Comparison of ENCODE assay signal across 17 cellular contexts in the genomic region with DNA sequence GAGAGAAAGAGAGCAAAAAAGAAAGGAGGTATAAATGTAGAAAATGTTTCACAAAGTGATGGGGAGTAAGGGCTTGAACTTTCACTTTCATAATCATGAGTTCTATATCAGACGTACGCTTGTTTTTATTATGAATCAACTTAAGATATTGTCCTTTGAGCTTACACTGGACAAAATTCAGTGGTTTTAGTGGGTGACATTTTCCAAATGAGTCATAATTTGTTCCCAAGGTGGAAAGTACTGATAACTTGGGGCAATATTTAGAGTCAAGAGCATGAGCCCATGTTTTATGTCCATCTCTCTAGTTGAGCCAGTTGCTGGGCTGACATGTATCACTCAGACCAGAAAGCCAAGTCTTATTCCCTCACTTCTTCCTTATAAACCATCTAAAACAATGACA.
DNase-seq lines count a peak whose midpoint lies in the region; ATAC-seq and TF ChIP-seq lines count a peak whose summit lies in the region.
"Had no signal": no experiment of that assay in that cellular context is flagged by ENCODE, and none has a peak within 500 bp of the region (broad histone marks: within the 10 kb centered on the region; RNA-seq: fewer than 3 reads in every experiment).

No MANE protein-coding gene starts in this region.

- no peak overlapping the region for H3K27ac ChIP-seq in mammary epithelial cell (ENCODE audit: insufficient read depth, low read depth, low read length)
- H3K27ac ChIP-seq: parathyroid adenoma, SK-N-MC, upper lobe of left lung had no signal

- peaks cover 9% of the 10 kb centered on the region for H3K9me3 Mint-ChIP-seq in activated T-cell treated with anti-CD3 and anti-CD28 coated beads, Interleukin-2, amount 50 U/mL, for 4 hours
- H3K9me3 Mint-ChIP-seq in T-cell (peaks cover 4 to 8% (median 6%) of the 10 kb centered on the region in 3 donors), mesothelial cell of epicardium (peaks cover 7% of the 10 kb centered on the region)
- no peaks in the 10 kb centered on the region for H3K9me3 Mint-ChIP-seq in central memory CD8-positive, alpha-beta T cell
- peaks cover 14% of the 10 kb centered on the region for H3K9me3 Mint-ChIP-seq in stimulated activated naive CD8-positive, alpha-beta T cell treated with anti-CD3 and anti-CD28 coated beads, Interleukin-15, Interleukin-2, amounts not matched to agents 100 ng/mL and 50 ng/mL, for 24 hours

- no peaks in the 10 kb centered on the region for H3K27me3 ChIP-seq in mammary epithelial cell (ENCODE audit: insufficient read depth, low read length)
- H3K27me3 ChIP-seq: upper lobe of left lung had no signal

- POLR2A ChIA-PET in T-cell (lab: Charles Lee): no interaction called here

- peak; percentile 46 to 62 for ATAC-seq in activated T-cell treated with anti-CD3 and anti-CD28 coated beads, Interleukin-2, amount 50 U/mL, for 4 hours
- peak in 2 of 4 experiments; percentile 48 to 56 for ATAC-seq in T-cell (replicated peaks in 1 of 4)
- peak; percentile 43 for ATAC-seq in central memory CD8-positive, alpha-beta T cell (replicated peaks; ENCODE audit: extremely low read depth, poor library complexity, severe bottlenecking)
- ATAC-seq: esophagus mucosa had no signal

- peak overlapping the region; percentile 71 for H3K4me3 Mint-ChIP-seq in activated T-cell treated with anti-CD3 and anti-CD28 coated beads, Interleukin-2, amount 50 U/mL, for 4 hours
- peak overlapping the region; percentile 67 to 82 (median 75) for H3K4me3 Mint-ChIP-seq in T-cell
- peak overlapping the region; percentile 53 for H3K4me3 Mint-ChIP-seq in central memory CD8-positive, alpha-beta T cell
- peak overlapping the region; percentile 64 for H3K4me3 Mint-ChIP-seq in stimulated activated naive CD8-positive, alpha-beta T cell treated with anti-CD3 and anti-CD28 coated beads, Interleukin-15, Interleukin-2, amounts not matched to agents 100 ng/mL and 50 ng/mL, for 24 hours
- no peak overlapping the region for H3K4me3 Mint-ChIP-seq in mesothelial cell of epicardium

- no peaks in the 10 kb centered on the region for H3K4me1 ChIP-seq in mammary epithelial cell (ENCODE audit: insufficient read depth, low read length)
- H3K4me1 ChIP-seq: parathyroid adenoma, upper lobe of left lung had no signal

- no peak for DNase-seq in activated T-cell treated with anti-CD3 and anti-CD28 coated beads, Interleukin-2, amount 50 U/mL, for 4 hours
- DNase-seq in activated T-cell treated with anti-CD3 and anti-CD28 coated beads, Interleukin-2, amount 50 U/mL, for 1 hour: no peak
- no peak for DNase-seq in T-cell
- DNase-seq in central memory CD8-positive, alpha-beta T cell (ENCODE audit: low spot score in 2 of 2): no peak
- DNase-seq in hippocampal formation (lab: John Stamatoyannopoulos, UW): no peak
- no peak for DNase-seq in mesothelial cell of epicardium (ENCODE audit: low spot score in 2 of 2, unreplicated experiment in 2 of 2)
- no peak for DNase-seq in mammary epithelial cell
- DNase-seq: activated CD4-positive, CD25-positive, alpha-beta regulatory T cell treated with anti-CD3 and anti-CD28 coated beads, Interleukin-2, amount 50 U/mL, for 72 hours; KBM-7; NCI-H1694; NK-92 treated with Interleukin-12 subunit alpha and Interleukin-12 subunit beta, amount 100 ng/mL, for 24 hours; upper lobe of left lung had no signal

- 97% methylated on average over 2 of the region's 2 CpGs for WGBS in mammary epithelial cell (ENCODE audit: low coverage, missing lambda C conversion rate)

- H3K36me3 ChIP-seq in mammary epithelial cell (ENCODE audit: insufficient read depth, low read length): no peaks in the 10 kb centered on the region
- H3K36me3 ChIP-seq: upper lobe of left lung had no signal

- intact Hi-C loops in mammary epithelial cell (cut with micrococcal nuclease): no loop called here

- no peak overlapping the region for H3K9ac ChIP-seq in mammary epithelial cell (ENCODE audit: insufficient read depth, low read length)
- H3K9ac ChIP-seq: parathyroid adenoma had no signal

- H3K4me1 Mint-ChIP-seq in activated T-cell treated with anti-CD3 and anti-CD28 coated beads, Interleukin-2, amount 50 U/mL, for 4 hours (ENCODE audit: low read depth): peaks cover 16% of the 10 kb centered on the region
- peaks cover 18 to 19% (median 19%) of the 10 kb centered on the region in 3 donors for H3K4me1 Mint-ChIP-seq in T-cell
- peaks cover 11% of the 10 kb centered on the region for H3K4me1 Mint-ChIP-seq in central memory CD8-positive, alpha-beta T cell
- peaks cover 20% of the 10 kb centered on the region for H3K4me1 Mint-ChIP-seq in stimulated activated naive CD8-positive, alpha-beta T cell treated with anti-CD3 and anti-CD28 coated beads, Interleukin-15, Interleukin-2, amounts not matched to agents 100 ng/mL and 50 ng/mL, for 24 hours (ENCODE audit: low read depth)
- H3K4me1 Mint-ChIP-seq in mesothelial cell of epicardium: peaks cover 4% of the 10 kb centered on the region

- TF ChIP-seq CTCF in mesothelial cell of epicardium (IDR thresholded peaks at IDR 0.05; ENCODE audit: unreplicated experiment) (no peak), mammary epithelial cell (conservative IDR thresholded peaks at IDR 0.05 in 1 of 2, IDR thresholded peaks at IDR 0.05 in 1 of 2; ENCODE audit: extremely low read depth in 1 of 2, insufficient read depth in 1 of 2, low read depth in 1 of 2, low read length in 2 of 2) (no peak)

- dilution Hi-C loops in mammary epithelial cell (cut with HindIII; ENCODE audit: low sequenced_read_pairs): no loop called here

- peak overlapping the region; percentile 90 for H3K27ac Mint-ChIP-seq in T-cell
- H3K27ac Mint-ChIP-seq in central memory CD8-positive, alpha-beta T cell (ENCODE audit: low read depth): peak overlapping the region; percentile 88
- H3K27ac Mint-ChIP-seq in stimulated activated naive CD8-positive, alpha-beta T cell treated with anti-CD3 and anti-CD28 coated beads, Interleukin-15, Interleukin-2, amounts not matched to agents 100 ng/mL and 50 ng/mL, for 24 hours: peak overlapping the region; percentile 62
- H3K27ac Mint-ChIP-seq in mesothelial cell of epicardium: no peak overlapping the region

- H3K79me2 ChIP-seq in mammary epithelial cell (ENCODE audit: insufficient read depth, low read length): no peaks in the 10 kb centered on the region
- H3K79me2 ChIP-seq: parathyroid adenoma had no signal

- H3K36me3 Mint-ChIP-seq in activated T-cell treated with anti-CD3 and anti-CD28 coated beads, Interleukin-2, amount 50 U/mL, for 4 hours (ENCODE audit: insufficient read depth): peaks cover 4% of the 10 kb centered on the region
- peaks cover 13% of the 10 kb centered on the region for H3K36me3 Mint-ChIP-seq in T-cell
- H3K36me3 Mint-ChIP-seq in central memory CD8-positive, alpha-beta T cell (ENCODE audit: insufficient read depth): no peaks in the 10 kb centered on the region
- peaks cover 14% of the 10 kb centered on the region for H3K36me3 Mint-ChIP-seq in stimulated activated naive CD8-positive, alpha-beta T cell treated with anti-CD3 and anti-CD28 coated beads, Interleukin-15, Interleukin-2, amounts not matched to agents 100 ng/mL and 50 ng/mL, for 24 hours (ENCODE audit: low read depth)
- peaks cover 4% of the 10 kb centered on the region for H3K36me3 Mint-ChIP-seq in mesothelial cell of epicardium

- no peak overlapping the region for H3K4me2 ChIP-seq in mammary epithelial cell (ENCODE audit: insufficient read depth, low read depth, low read length)

- CTCF ChIA-PET in T-cell (lab: Charles Lee) (interaction anchor here in 1 of 2 donors (1.2 kb wide), 1 partner anchor 350 kb away, joined by 3 read pairs; no protein-coding TSS in a partner anchor), mammary epithelial cell (lab: Charles Lee; ENCODE audit: low non-redundant PET) (no interaction called here)

- H3K27me3 Mint-ChIP-seq in activated T-cell treated with anti-CD3 and anti-CD28 coated beads, Interleukin-2, amount 50 U/mL, for 4 hours (ENCODE audit: low read depth): no peaks in the 10 kb centered on the region
- no peaks in the 10 kb centered on the region for H3K27me3 Mint-ChIP-seq in T-cell
- H3K27me3 Mint-ChIP-seq in central memory CD8-positive, alpha-beta T cell: no peaks in the 10 kb centered on the region
- H3K27me3 Mint-ChIP-seq in stimulated activated naive CD8-positive, alpha-beta T cell treated with anti-CD3 and anti-CD28 coated beads, Interleukin-15, Interleukin-2, amounts not matched to agents 100 ng/mL and 50 ng/mL, for 24 hours: no peaks in the 10 kb centered on the region
- H3K27me3 Mint-ChIP-seq in mesothelial cell of epicardium (ENCODE audit: low read depth): no peaks in the 10 kb centered on the region

- H4K20me1 ChIP-seq in mammary epithelial cell (ENCODE audit: insufficient read depth, low read length): no peaks in the 10 kb centered on the region

- H3K9me3 ChIP-seq in mammary epithelial cell (replicated peaks; ENCODE audit: insufficient read depth, low read length): peaks cover 4% of the 10 kb centered on the region
- H3K9me3 ChIP-seq: upper lobe of left lung had no signal

- no peak overlapping the region for H2AFZ ChIP-seq in mammary epithelial cell (ENCODE audit: low read depth, low read length)
- H2AFZ ChIP-seq: parathyroid adenoma had no signal

- H3K4me3 ChIP-seq in mammary epithelial cell (replicated peaks in 1 of 3; ENCODE audit: insufficient read depth in 1 of 3, low read depth in 2 of 3, low read length in 3 of 3): no peak overlapping the region
- H3K4me3 ChIP-seq: lung, SK-N-MC had no signal

- no TSS peak for BruUV-seq in mammary epithelial cell (replicated peaks; lab: Mats Ljungman, UMichigan)

- in situ Hi-C loops in mammary epithelial cell (cut with MboI; ENCODE audit: low sequenced_read_pairs in 2 of 2): no loop called here
